In genomic region chr1:59173721-59174120, GRCh38 we compare ENCODE assay signal across 13 cellular contexts.
DNase-seq lines count a peak whose midpoint lies in the region; ATAC-seq and TF ChIP-seq lines count a peak whose summit lies in the region.
"Had no signal": no experiment of that assay in that cellular context is flagged by ENCODE, and none has a peak within 500 bp of the region (broad histone marks: within the 10 kb centered on the region; RNA-seq: fewer than 3 reads in every experiment).

No MANE protein-coding gene starts in this region.

- in situ Hi-C loops in astrocyte of the spinal cord (cut with HindIII; ENCODE audit: low sequenced_read_pairs), result no loop called here

- no peak for ATAC-seq in left cardiac atrium
- no peak for ATAC-seq in GM19324 (IDR thresholded peaks at IDR 0.05; ENCODE audit: low FRiP score, unreplicated experiment)

- intact Hi-C loops in left cardiac atrium (cut with DNase I), result no loop called here

- no peak overlapping the region for H3K4me3 ChIP-seq in astrocyte of the spinal cord (ENCODE audit: low read depth, low read length)

- DNase-seq in AG08395 (ENCODE audit: low spot score) (peak; percentile 66), HS-5 (ENCODE audit: low read depth) (peak; percentile 89), astrocyte of the spinal cord (ENCODE audit: low read depth, low spot score) (peak; percentile 60), kidney tubule cell (ENCODE audit: low spot score) (peak; percentile 49), left cardiac atrium (no peak), middle frontal gyrus (ENCODE audit: extremely low spot score, low spot score) (no peak), NCI-H2081 (lab: John Stamatoyannopoulos, UW) (no peak)
- DNase-seq: activated CD4-positive, CD25-positive, alpha-beta regulatory T cell treated with anti-CD3 and anti-CD28 coated beads, Interleukin-2, amount 50 U/mL, for 72 hours; activated naive CD8-positive, alpha-beta T cell treated with anti-CD3 and anti-CD28 coated beads for 36 hours; midbrain; NCI-H1105; NCI-H345 had no signal

- no peak for TF ChIP-seq CTCF in astrocyte of the spinal cord (IDR thresholded peaks at IDR 0.05; ENCODE audit: low read depth, low read length)

Comparison
In these comparisons a context has a peak if more than half of its experiments do, and no peak if none do; other contexts are left out.
1. DNase-seq: peak in AG08395 (single experiment), HS-5 (single experiment), astrocyte of the spinal cord (single experiment) and kidney tubule cell (single experiment); none in left cardiac atrium (single experiment), middle frontal gyrus (single experiment) and NCI-H2081 (0 of 2).